Comparison of ENCODE assay signal across 16 cellular contexts in genomic region chr12:94839347-94839746, GRCh38.
DNase-seq lines count a peak whose midpoint lies in the region; ATAC-seq and TF ChIP-seq lines count a peak whose summit lies in the region.
"Had no signal": no experiment of that assay in that cellular context is flagged by ENCODE, and none has a peak within 500 bp of the region (broad histone marks: within the 10 kb centered on the region; RNA-seq: fewer than 3 reads in every experiment).

No MANE protein-coding gene starts in this region.

- peaks cover 19% of the 10 kb centered on the region for H3K4me1 ChIP-seq in OCI-LY7 (ENCODE audit: insufficient read depth, low read length, poor library complexity, severe bottlenecking)

- peaks cover 4% of the 10 kb centered on the region for H3K9me3 Mint-ChIP-seq in type B pancreatic cell
- H3K9me3 Mint-ChIP-seq in stimulated activated naive CD8-positive, alpha-beta T cell treated with anti-CD3 and anti-CD28 coated beads, Interleukin-15, amount 100 ng/mL, for 72 hours, result no peaks in the 10 kb centered on the region
- H3K9me3 Mint-ChIP-seq: activated naive CD8-positive, alpha-beta T cell treated with anti-CD3 and anti-CD28 coated beads, Interleukin-2, amount 50 U/mL, for 24 hours; CD4-positive, CD25-positive, alpha-beta regulatory T cell; dendritic cell treated with granulocyte-macrophage colony-stimulating factor and Interleukin-4, amounts not matched to agents 40 ng/mL and 50 ng/mL, for 4 days; immature natural killer cell had no signal

- no peaks in the 10 kb centered on the region for H3K36me3 Mint-ChIP-seq in type B pancreatic cell
- H3K36me3 Mint-ChIP-seq: CD4-positive, CD25-positive, alpha-beta regulatory T cell; immature natural killer cell had no signal

- H3K9me2 ChIP-seq in OCI-LY7 (ENCODE audit: insufficient read depth, low read length), result no peaks in the 10 kb centered on the region

- H3K27ac Mint-ChIP-seq in type B pancreatic cell, result no peak overlapping the region
- H3K27ac Mint-ChIP-seq in stimulated activated naive CD8-positive, alpha-beta T cell treated with anti-CD3 and anti-CD28 coated beads, Interleukin-15, amount 100 ng/mL, for 72 hours, result no peak overlapping the region
- H3K27ac Mint-ChIP-seq: activated naive CD8-positive, alpha-beta T cell treated with anti-CD3 and anti-CD28 coated beads, Interleukin-2, amount 50 U/mL, for 24 hours; CD4-positive, CD25-positive, alpha-beta regulatory T cell; dendritic cell treated with granulocyte-macrophage colony-stimulating factor and Interleukin-4, amounts not matched to agents 40 ng/mL and 50 ng/mL, for 4 days; immature natural killer cell had no signal

- BruUV-seq in OCI-LY7 (replicated peaks; lab: Mats Ljungman, UMichigan), result no TSS peak

- peak; percentile 66 for DNase-seq in OCI-LY7 (ENCODE audit: low spot score)
- no peak for DNase-seq in DMS153 (lab: John Stamatoyannopoulos, UW)
- no peak for DNase-seq in type B pancreatic cell (ENCODE audit: extremely low spot score, unreplicated experiment)
- DNase-seq in stimulated activated naive CD8-positive, alpha-beta T cell treated with anti-CD3 and anti-CD28 coated beads, Interleukin-15, amount 100 ng/mL, for 72 hours, result no peak
- no peak for DNase-seq in T-helper 1 cell
- DNase-seq: activated naive CD8-positive, alpha-beta T cell treated with anti-CD3 and anti-CD28 coated beads, Interleukin-2, amount 50 U/mL, for 24 hours; CD4-positive, CD25-positive, alpha-beta regulatory T cell; immature natural killer cell; NCI-H1417; NCI-H526 treated with DMSO at 0.1 percent for 48 hours; SHP77; stimulated activated CD4-positive, alpha-beta T cell treated with anti-CD3 and anti-CD28 coated beads, Interleukin-4, amount 100 ng/mL, for 1 hour had no signal

- H3K27ac ChIP-seq in OCI-LY7 (ENCODE audit: low read depth, low read length, poor library complexity, severe bottlenecking), result peak overlapping the region; percentile 50

- no peaks in the 10 kb centered on the region for H3K27me3 Mint-ChIP-seq in type B pancreatic cell
- H3K27me3 Mint-ChIP-seq in stimulated activated naive CD8-positive, alpha-beta T cell treated with anti-CD3 and anti-CD28 coated beads, Interleukin-15, amount 100 ng/mL, for 72 hours, result peaks cover 10% of the 10 kb centered on the region

- H3K36me3 ChIP-seq in OCI-LY7 (ENCODE audit: insufficient read depth, low read length), result no peaks in the 10 kb centered on the region

- H3K9me3 ChIP-seq in OCI-LY7 (ENCODE audit: low read length), result no peaks in the 10 kb centered on the region

- H3K4me2 ChIP-seq in OCI-LY7 (ENCODE audit: low read length), result peak overlapping the region; percentile 39

- no peaks in the 10 kb centered on the region for H4K20me1 ChIP-seq in OCI-LY7 (ENCODE audit: insufficient read depth, low read length)

- intact Hi-C loops in OCI-LY7 (cut with micrococcal nuclease; ENCODE audit: unreplicated experiment), result no loop called here

- POLR2A ChIA-PET in OCI-LY7 (lab: Charles Lee), result interaction anchor here (0.6 to 1.3 kb wide), 4 partner anchors 8 to 62 kb away, joined by 3 to 4 read pairs (median 4); no protein-coding TSS in a partner anchor

- TF ChIP-seq CTCF in OCI-LY7 (conservative IDR thresholded peaks at IDR 0.05; ENCODE audit: low read length), result no peak
- TF ChIP-seq CTCF in type B pancreatic cell (conservative IDR thresholded peaks at IDR 0.05), result no peak

- CTCF ChIA-PET in OCI-LY7 (lab: Charles Lee; ENCODE audit: unreplicated experiment), result no interaction called here

- no peaks in the 10 kb centered on the region for H3K79me2 ChIP-seq in OCI-LY7 (ENCODE audit: insufficient read depth, low read depth, low read length)

- no peaks in the 10 kb centered on the region for H3K4me1 Mint-ChIP-seq in type B pancreatic cell (ENCODE audit: unreplicated experiment)
- H3K4me1 Mint-ChIP-seq in stimulated activated naive CD8-positive, alpha-beta T cell treated with anti-CD3 and anti-CD28 coated beads, Interleukin-15, amount 100 ng/mL, for 72 hours, result no peaks in the 10 kb centered on the region
- H3K4me1 Mint-ChIP-seq: CD4-positive, CD25-positive, alpha-beta regulatory T cell; immature natural killer cell had no signal

- H3K4me3 Mint-ChIP-seq in type B pancreatic cell, result no peak overlapping the region
- no peak overlapping the region for H3K4me3 Mint-ChIP-seq in stimulated activated naive CD8-positive, alpha-beta T cell treated with anti-CD3 and anti-CD28 coated beads, Interleukin-15, amount 100 ng/mL, for 72 hours
- H3K4me3 Mint-ChIP-seq: activated naive CD8-positive, alpha-beta T cell treated with anti-CD3 and anti-CD28 coated beads, Interleukin-2, amount 50 U/mL, for 24 hours; CD4-positive, CD25-positive, alpha-beta regulatory T cell; dendritic cell treated with granulocyte-macrophage colony-stimulating factor and Interleukin-4, amounts not matched to agents 40 ng/mL and 50 ng/mL, for 4 days; immature natural killer cell had no signal

- H2AFZ ChIP-seq in OCI-LY7 (ENCODE audit: low read length), result peak overlapping the region; percentile 56

- ATAC-seq in GM18868 (IDR thresholded peaks at IDR 0.05; ENCODE audit: unreplicated experiment), result peak; percentile 85
- peak; percentile 62 for ATAC-seq in GM21526 (IDR thresholded peaks at IDR 0.05; ENCODE audit: low FRiP score, unreplicated experiment)
- ATAC-seq in HG03025 (IDR thresholded peaks at IDR 0.05; ENCODE audit: low FRiP score, unreplicated experiment), result peak; percentile 75
- no peak for ATAC-seq in stimulated activated naive CD8-positive, alpha-beta T cell treated with anti-CD3 and anti-CD28 coated beads, Interleukin-15, amount 100 ng/mL, for 72 hours
- ATAC-seq: activated naive CD8-positive, alpha-beta T cell treated with anti-CD3 and anti-CD28 coated beads, Interleukin-2, amount 50 U/mL, for 24 hours had no signal

- no peak overlapping the region for H3K4me3 ChIP-seq in OCI-LY7 (ENCODE audit: low read depth, low read length, poor library complexity, severe bottlenecking)
